Comparison of ENCODE assay signal across 25 cellular contexts in genomic region chr5:81147011-81147594, GRCh38.
"Had no signal": no experiment of that assay in that cellular context is flagged by ENCODE, and none has a peak within 500 bp of the region (broad histone marks: within the 10 kb centered on the region; RNA-seq: fewer than 3 reads in every experiment).

No MANE protein-coding gene starts in this region.

- H3K9me3 ChIP-seq: adrenal gland, ascending aorta, heart left ventricle, sigmoid colon, stomach, suprapubic skin, tibial nerve had no signal

- H3K4me3 ChIP-seq: adrenal gland, ascending aorta, heart left ventricle, sigmoid colon, smooth muscle cell, stomach, suprapubic skin, tibial nerve had no signal

- ATAC-seq: heart left ventricle; left cardiac atrium; stimulated activated memory B cell treated with anti-CD40 and anti-IgM and Interleukin-4, amounts not matched to agents 10 μg/mL and 1 μg/mL and 100 μg/mL, for 72 hours had no signal

- DNase-seq: activated B cell treated with CpG ODN at 0.5 μM for 24 hours; activated CD4-positive, alpha-beta T cell treated with anti-CD3 and anti-CD28 coated beads for 36 hours; activated CD4-positive, alpha-beta T cell treated with anti-CD3 and anti-CD28 coated beads, Interleukin-2, amount 50 U/mL, for 4 hours; activated CD8-positive, alpha-beta memory T cell treated with anti-CD3 and anti-CD28 coated beads for 24 hours; activated effector memory CD4-positive, alpha-beta T cell treated with Interleukin-2 at 50 U/mL for 16 hours; activated naive CD4-positive, alpha-beta T cell treated with anti-CD3 and anti-CD28 coated beads, Interleukin-2, amount 10 ng/mL, durations not matched to agents 7 days and 5 days; activated T-cell treated with anti-CD3 and anti-CD28 coated beads, Interleukin-2, amount 50 U/mL, for 48 hours; adrenal gland; brain microvascular endothelial cell; caudate nucleus; effector CD4-positive, alpha-beta T cell; heart left ventricle; islet precursor cell; left cardiac atrium; nucleus accumbens; sigmoid colon; stimulated activated CD4-positive, alpha-beta T cell treated with anti-CD3 and anti-CD28 coated beads, Interleukin-15, amount 100 ng/mL, for 24 hours; stomach; T1000 had no signal

- H3K27ac ChIP-seq: adrenal gland, ascending aorta, brain microvascular endothelial cell, heart left ventricle, parathyroid adenoma, sigmoid colon, stomach, suprapubic skin had no signal

- H3K9ac ChIP-seq: parathyroid adenoma had no signal

- H3K36me3 ChIP-seq: adrenal gland, ascending aorta, brain microvascular endothelial cell, heart left ventricle, sigmoid colon, stomach, suprapubic skin, tibial nerve had no signal
